ENCODE assay signal across 31 cellular contexts in the genomic region with DNA sequence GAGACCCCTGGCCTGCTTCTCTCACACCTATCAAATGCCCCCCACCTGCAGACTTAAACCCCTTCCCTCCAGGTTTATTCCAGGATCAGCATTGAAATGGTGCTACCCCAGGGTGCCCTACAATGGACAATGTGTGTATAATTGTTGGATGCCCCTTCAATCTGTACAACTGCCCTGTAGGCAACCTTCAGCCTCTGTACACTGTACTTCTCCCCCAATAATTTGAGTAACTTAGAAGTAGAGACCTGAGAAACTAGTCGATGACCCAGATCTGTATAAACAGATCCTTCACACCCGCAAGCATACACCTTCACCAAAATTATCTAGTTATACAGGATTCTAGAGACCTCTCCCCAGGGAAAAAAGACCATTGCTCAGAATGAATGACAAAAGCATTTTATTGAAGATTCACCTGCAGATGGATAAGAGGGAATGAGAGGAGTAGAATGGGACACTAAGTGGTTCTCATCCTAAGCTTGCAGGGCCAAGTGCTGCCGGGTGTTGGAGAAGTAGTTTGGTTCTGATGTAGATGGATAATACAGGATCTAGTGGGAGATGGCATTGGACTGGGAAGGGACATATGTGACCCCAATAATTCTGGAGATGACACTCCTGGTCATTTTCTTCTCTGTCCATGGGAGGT. TPM values are rescaled to one million over a fixed set of nuclear protein-coding genes. Genes with fewer than 3 reads are reported as not detected.
"Had no signal": no experiment of that assay in that cellular context is flagged by ENCODE, and none has a peak within 500 bp of the region (broad histone marks: within the 10 kb centered on the region; RNA-seq: fewer than 3 reads in every experiment).

No MANE protein-coding gene starts in this region.

- H3K4me3 Mint-ChIP-seq: dendritic cell treated with granulocyte-macrophage colony-stimulating factor and Interleukin-4, amounts not matched to agents 40 ng/mL and 50 ng/mL, for 4 days; effector memory CD8-positive, alpha-beta T cell; endodermal cell; mesothelial cell of epicardium had no signal

- DNase-seq: cerebellar nuclear complex; colonic mucosa; cortex of kidney; effector CD8-positive, alpha-beta T cell; effector memory CD8-positive, alpha-beta T cell; endodermal cell; erythroblast; esophagus squamous epithelium; foreskin fibroblast; foreskin melanocyte; gastrocnemius medialis; glutamatergic neuron; head of caudate nucleus; heart right ventricle; hippocampal formation; kidney; kidney glomerular epithelial cell; left lung; left ventricle myocardium superior; lower lobe of right lung; mesenchymal stem cell; mucosa of descending colon had no signal

- H3K36me3 Mint-ChIP-seq: mesothelial cell of epicardium had no signal

- H3K9me3 Mint-ChIP-seq: dendritic cell treated with granulocyte-macrophage colony-stimulating factor and Interleukin-4, amounts not matched to agents 40 ng/mL and 50 ng/mL, for 4 days; effector memory CD8-positive, alpha-beta T cell; endodermal cell; mesothelial cell of epicardium had no signal

- H3K27ac ChIP-seq: colonic mucosa, epithelial cell of prostate, gastrocnemius medialis, heart right ventricle, left lung, lower lobe of right lung had no signal

- H3K36me3 ChIP-seq: colonic mucosa, gastrocnemius medialis, heart right ventricle, left lung, lower lobe of right lung had no signal

- H3K27me3 ChIP-seq: colonic mucosa, esophagus squamous epithelium, gastrocnemius medialis had no signal

- H3K4me3 ChIP-seq: colonic mucosa, esophagus squamous epithelium, gastrocnemius medialis, heart right ventricle, left lung, lower lobe of right lung, mucosa of descending colon had no signal

- ATAC-seq: effector memory CD8-positive, alpha-beta T cell; gastrocnemius medialis; heart right ventricle; left lung; left ventricle myocardium superior; lower lobe of right lung; mucosa of descending colon had no signal

- H3K9me3 ChIP-seq: colonic mucosa, esophagus squamous epithelium, gastrocnemius medialis, heart right ventricle, left lung, lower lobe of right lung, mucosa of descending colon had no signal

- H3K27ac Mint-ChIP-seq: dendritic cell treated with granulocyte-macrophage colony-stimulating factor and Interleukin-4, amounts not matched to agents 40 ng/mL and 50 ng/mL, for 4 days; effector memory CD8-positive, alpha-beta T cell; endodermal cell; mesothelial cell of epicardium had no signal

- H3K4me1 ChIP-seq: colonic mucosa, gastrocnemius medialis, heart right ventricle had no signal

RNA-seq across cellular contexts. Expression of gene KRT4, which starts 7.6 kb away (rescaled TPM):
- total RNA-seq: colonic mucosa, dermis microvascular lymphatic vessel endothelial cell, endodermal cell, gastrocnemius medialis, glomerular endothelial cell, heart right ventricle, kidney, left ventricle myocardium superior, lung microvascular endothelial cell, mesenteric fat pad, mucosa of descending colon had no signal

RNA-seq across cellular contexts. Expression of gene KRT3, which starts 10.4 kb away (rescaled TPM):
- total RNA-seq: chondrocyte, colonic mucosa, dermis microvascular lymphatic vessel endothelial cell, endodermal cell, gastrocnemius medialis, heart right ventricle, kidney, left lung, left ventricle myocardium superior, lower leg skin, lower lobe of right lung, lung microvascular endothelial cell, mesenteric fat pad, mucosa of descending colon had no signal

RNA-seq across cellular contexts. Expression of gene KRT79, which starts 27.8 kb away (rescaled TPM):
- total RNA-seq: colonic mucosa, dermis microvascular lymphatic vessel endothelial cell, endodermal cell, gastrocnemius medialis, heart right ventricle, kidney, left ventricle myocardium superior, lung microvascular endothelial cell, mesothelial cell of epicardium, mucosa of descending colon had no signal

RNA-seq across cellular contexts. Expression of gene KRT76, which starts 29.1 kb away (rescaled TPM):
- total RNA-seq: chondrocyte, colonic mucosa, dermis microvascular lymphatic vessel endothelial cell, endodermal cell, esophagus squamous epithelium, gastrocnemius medialis, glomerular endothelial cell, heart right ventricle, kidney, left lung, left ventricle myocardium superior, lower leg skin, lower lobe of right lung, lung microvascular endothelial cell, mesenteric fat pad, mesothelial cell of epicardium, mucosa of descending colon had no signal

RNA-seq across cellular contexts. Expression of gene KRT78, which starts 42.5 kb away (rescaled TPM):
- total RNA-seq: chondrocyte, colonic mucosa, dermis microvascular lymphatic vessel endothelial cell, endodermal cell, gastrocnemius medialis, glomerular endothelial cell, heart right ventricle, kidney, left lung, left ventricle myocardium superior, lower lobe of right lung, lung microvascular endothelial cell, mesenteric fat pad, mesothelial cell of epicardium, mucosa of descending colon had no signal
